8 cellular contexts compared by ENCODE assay signal in the genomic region with DNA sequence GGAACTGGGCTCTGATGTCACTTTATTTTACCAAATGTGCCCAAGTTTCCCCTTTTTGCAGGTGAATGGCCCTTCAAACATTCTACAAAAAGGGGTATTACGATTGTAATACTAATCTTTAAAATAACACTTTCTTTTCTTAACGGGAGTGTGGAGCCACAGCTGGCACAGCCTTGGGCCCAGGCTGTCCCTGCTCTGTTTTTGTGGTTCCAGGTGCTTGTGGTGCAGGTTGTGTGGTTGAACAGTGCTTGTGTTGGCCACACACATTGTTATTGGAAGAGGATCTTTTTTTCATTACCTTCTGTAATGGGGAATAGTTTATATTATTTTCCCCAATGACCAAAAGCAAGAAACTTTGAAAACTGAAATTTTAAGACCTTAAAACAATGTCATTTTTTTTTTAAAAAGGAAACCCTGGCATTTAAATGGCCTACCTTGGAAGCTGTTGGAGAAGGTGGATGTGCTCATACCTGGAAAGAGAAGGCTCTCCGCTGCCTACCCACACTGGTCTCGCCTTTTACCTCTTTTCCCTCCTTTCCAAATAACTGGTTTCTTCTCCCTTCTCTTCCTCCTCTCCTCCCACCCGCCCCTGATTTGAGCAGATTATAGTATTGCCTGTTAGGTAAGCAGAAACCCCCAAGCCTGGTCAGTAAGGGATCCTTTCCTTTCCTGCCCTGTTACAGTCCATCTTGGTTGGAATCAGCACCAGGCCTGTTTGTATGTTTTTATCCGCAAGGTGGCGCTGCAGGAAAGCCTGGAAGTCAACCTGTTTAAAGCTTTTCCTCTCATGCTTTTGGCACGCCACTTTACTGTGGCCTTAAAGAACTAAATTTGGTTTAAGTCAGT. TPM values are rescaled to one million over a fixed set of nuclear protein-coding genes. Genes with fewer than 3 reads are reported as not detected.
DNase-seq lines count a peak whose midpoint lies in the region; ATAC-seq and TF ChIP-seq lines count a peak whose summit lies in the region.

No MANE protein-coding gene starts in this region.

- H3K36me3 Mint-ChIP-seq in activated CD4-positive, alpha-beta T cell treated with anti-CD3 and anti-CD28 coated beads, Interleukin-2, amount 10 ng/mL, durations not matched to agents 7 days and 5 days (ENCODE audit: low read depth): peaks cover 42% of the 10 kb centered on the region

- H3K4me1 Mint-ChIP-seq in activated CD4-positive, alpha-beta T cell treated with anti-CD3 and anti-CD28 coated beads, Interleukin-2, amount 10 ng/mL, durations not matched to agents 7 days and 5 days: peaks cover 34% of the 10 kb centered on the region

- WGBS in lower leg skin, 2 donors: 38 to 40% methylated on average over 8 of the region's 8 CpGs

- no peaks in the 10 kb centered on the region for H3K9me3 Mint-ChIP-seq in activated CD4-positive, alpha-beta T cell treated with anti-CD3 and anti-CD28 coated beads, Interleukin-2, amount 10 ng/mL, durations not matched to agents 7 days and 5 days

- H3K27me3 Mint-ChIP-seq in activated CD4-positive, alpha-beta T cell treated with anti-CD3 and anti-CD28 coated beads, Interleukin-2, amount 10 ng/mL, durations not matched to agents 7 days and 5 days: no peaks in the 10 kb centered on the region

- TF ChIP-seq CTCF in AG04449 (IDR thresholded peaks at IDR 0.05; ENCODE audit: insufficient read depth, low read length, missing control alignments) (peak; percentile 77), lower leg skin (IDR thresholded peaks at IDR 0.05) (no peak)

- CTCF ChIA-PET in AG04449 (lab: Yijun Ruan, JAX): interaction anchor here (0.6 to 9.6 kb wide), 48 partner anchors 8 to 1353 kb away, joined by 3 to 176 read pairs (median 4); partner anchors contain the start of gene HADH
- CTCF ChIA-PET in activated CD4-positive, alpha-beta T cell treated with anti-CD3 and anti-CD28 coated beads, Interleukin-2, amount 10 ng/mL, durations not matched to agents 7 days and 5 days (lab: Charles Lee): interaction anchor here (0.6 to 4.8 kb wide), 15 partner anchors 9 to 556 kb away, joined by 3 to 32 read pairs (median 4); no protein-coding TSS in a partner anchor

- peak; percentile 17 for DNase-seq in AG04449 (ENCODE audit: low read depth, low spot score)
- peak; percentile 48 to 72 for DNase-seq in NCI-H446 (lab: John Stamatoyannopoulos, UW)
- DNase-seq in activated CD4-positive, alpha-beta T cell treated with anti-CD3 and anti-CD28 coated beads, Interleukin-2, amount 10 ng/mL, durations not matched to agents 7 days and 5 days: peak; percentile 90
- peak; percentile 86 for DNase-seq in dedifferentiated amniotic fluid mesenchymal stem cell (ENCODE audit: extremely low spot score)
- DNase-seq in lower leg skin (ENCODE audit: low spot score in 2 of 2): peak; percentile 81 to 95
- peak; percentile 85 for DNase-seq in stimulated activated CD8-positive, alpha-beta memory T cell treated with anti-CD3 and anti-CD28 coated beads, Interleukin-12 subunit alpha, Interleukin-12 subunit beta, amount 100 ng/mL, for 1 hour (ENCODE audit: low read depth)

- TF ChIP-seq POLR2A in lower leg skin (IDR thresholded peaks at IDR 0.05): no peak

- POLR2A ChIA-PET in AG04449 (lab: Yijun Ruan, JAX): interaction anchor here (0.7 kb wide), 1 partner anchor 554 kb away, joined by 5 read pairs; no protein-coding TSS in a partner anchor
- POLR2A ChIA-PET in activated CD4-positive, alpha-beta T cell treated with anti-CD3 and anti-CD28 coated beads, Interleukin-2, amount 10 ng/mL, durations not matched to agents 7 days and 5 days (lab: Charles Lee): interaction anchor here (0.9 kb wide), 1 partner anchor 25 kb away, joined by 3 read pairs; no protein-coding TSS in a partner anchor

- ATAC-seq in GM18511 (IDR thresholded peaks at IDR 0.05; ENCODE audit: unreplicated experiment) (peak; percentile 89), HG03108 (IDR thresholded peaks at IDR 0.05; ENCODE audit: unreplicated experiment) (peak; percentile 84)

- H3K4me3 Mint-ChIP-seq in activated CD4-positive, alpha-beta T cell treated with anti-CD3 and anti-CD28 coated beads, Interleukin-2, amount 10 ng/mL, durations not matched to agents 7 days and 5 days: no peak overlapping the region

- H3K27ac Mint-ChIP-seq in activated CD4-positive, alpha-beta T cell treated with anti-CD3 and anti-CD28 coated beads, Interleukin-2, amount 10 ng/mL, durations not matched to agents 7 days and 5 days: peak overlapping the region; percentile 21

- H3K4me3 ChIP-seq in AG04449 (ENCODE audit: low read depth, low read length): no peak overlapping the region
- H3K4me3 ChIP-seq in lower leg skin (ENCODE audit: low read depth, poor library complexity, severe bottlenecking): no peak overlapping the region

- intact Hi-C loops in lower leg skin (cut with DNase I; ENCODE audit: low total_unique reads): loop anchor here (5.0 kb wide), 1 partner anchor 549 kb away; no protein-coding TSS in a partner anchor

RNA-seq across cellular contexts. Expression of gene HADH, which starts 28.6 kb away (rescaled TPM):
- total RNA-seq in activated CD4-positive, alpha-beta T cell treated with anti-CD3 and anti-CD28 coated beads, Interleukin-2, amount 10 ng/mL, durations not matched to agents 7 days and 5 days: 10 to 100 TPM; 68.1 to 73.1 TPM
- total RNA-seq in lower leg skin: 10 to 100 TPM; 31.5 to 39.9 (median 35.3) TPM

Comparison
In these comparisons a context has a peak if more than half of its experiments do, and no peak if none do; other contexts are left out.
1. DNase-seq: peak in every context shown above with its lines; median percentile 90 in activated CD4-positive, alpha-beta T cell treated with anti-CD3 and anti-CD28 coated beads, Interleukin-2, amount 10 ng/mL, durations not matched to agents 7 days and 5 days; 88 in lower leg skin; 86 in dedifferentiated amniotic fluid mesenchymal stem cell; 85 in stimulated activated CD8-positive, alpha-beta memory T cell treated with anti-CD3 and anti-CD28 coated beads, Interleukin-12 subunit alpha, Interleukin-12 subunit beta, amount 100 ng/mL, for 1 hour; 60 in NCI-H446; 17 in AG04449.